8 cellular contexts compared by ENCODE assay signal in genomic region chr12:6323340-6323994, GRCh38. TPM values are rescaled to one million over a fixed set of nuclear protein-coding genes. Genes with fewer than 3 reads are reported as not detected.
A peak's percentile ranks its signal among the peaks of the same experiment; 100 is the strongest.
DNase-seq lines count a peak whose midpoint lies in the region; ATAC-seq and TF ChIP-seq lines count a peak whose summit lies in the region.

No MANE protein-coding gene starts in this region.

- peak overlapping the region; percentile 60 for H3K27ac Mint-ChIP-seq in activated T-helper 2 cell treated with anti-CD3 and anti-CD28 coated beads, Interferon-gamma antibody, Interleukin-2, Interleukin-4, amounts not matched to agents 10 μg/mL and 5 μg/mL and 100 μg/mL, durations not matched to agents 14 hours and 24 hours and 36 hours
- H3K27ac Mint-ChIP-seq in naive thymus-derived CD8-positive, alpha-beta T cell = peak overlapping the region; percentile 89 to 96 (median 92)

- no peaks in the 10 kb centered on the region for H3K9me3 Mint-ChIP-seq in activated T-helper 2 cell treated with anti-CD3 and anti-CD28 coated beads, Interferon-gamma antibody, Interleukin-2, Interleukin-4, amounts not matched to agents 10 μg/mL and 5 μg/mL and 100 μg/mL, durations not matched to agents 14 hours and 24 hours and 36 hours
- H3K9me3 Mint-ChIP-seq in naive thymus-derived CD8-positive, alpha-beta T cell = no peaks in the 10 kb centered on the region

- intact Hi-C loops in activated T-helper 2 cell treated with anti-CD3 and anti-CD28 coated beads, Interferon-gamma antibody, Interleukin-2, Interleukin-4, amounts not matched to agents 10 μg/mL and 5 μg/mL and 100 μg/mL, durations not matched to agents 14 hours and 24 hours and 36 hours (cut with micrococcal nuclease) = loop anchor here (2.0 to 5.0 kb wide), 2 partner anchors 13 to 39 kb away; no protein-coding TSS in a partner anchor

- peak; percentile 38 for DNase-seq in activated naive CD4-positive, alpha-beta T cell treated with Interleukin-2 at 50 U/mL for 16 hours
- DNase-seq in activated naive CD4-positive, alpha-beta T cell (lab: John Stamatoyannopoulos, UW) = no peak
- DNase-seq in NCI-H526 (lab: John Stamatoyannopoulos, UW) (peak; percentile 70 to 77), fibroblast of pulmonary artery (ENCODE audit: low read depth) (peak; percentile 98)
- no peak for DNase-seq in activated T-helper 2 cell treated with anti-CD3 and anti-CD28 coated beads, Interferon-gamma antibody, Interleukin-2, Interleukin-4, amounts not matched to agents 10 μg/mL and 5 μg/mL and 100 μg/mL, durations not matched to agents 14 hours and 24 hours and 36 hours (ENCODE audit: low spot score)
- DNase-seq in naive thymus-derived CD8-positive, alpha-beta T cell = peak in 7 of 10 donors; percentile 26 to 61 (median 41)

- ATAC-seq in HG02884 (IDR thresholded peaks at IDR 0.05; ENCODE audit: unreplicated experiment) (peak; percentile 63), GM19035 (IDR thresholded peaks at IDR 0.05; ENCODE audit: unreplicated experiment) (no peak)
- ATAC-seq in naive thymus-derived CD8-positive, alpha-beta T cell = peak; percentile 82

- POLR2A ChIA-PET in naive thymus-derived CD8-positive, alpha-beta T cell (lab: Charles Lee) = interaction anchor here (0.6 to 2.7 kb wide), 12 partner anchors 12 to 214 kb away, joined by 3 to 31 read pairs (median 4); no protein-coding TSS in a partner anchor

- peak; percentile 69 for TF ChIP-seq CTCF in fibroblast of pulmonary artery (IDR thresholded peaks at IDR 0.05; ENCODE audit: low read length, missing control alignments)

- peaks cover 19% of the 10 kb centered on the region for H3K4me1 Mint-ChIP-seq in activated T-helper 2 cell treated with anti-CD3 and anti-CD28 coated beads, Interferon-gamma antibody, Interleukin-2, Interleukin-4, amounts not matched to agents 10 μg/mL and 5 μg/mL and 100 μg/mL, durations not matched to agents 14 hours and 24 hours and 36 hours (ENCODE audit: low read depth)
- H3K4me1 Mint-ChIP-seq in naive thymus-derived CD8-positive, alpha-beta T cell = peaks cover 45 to 79% (median 69%) of the 10 kb centered on the region in 4 donors

- H3K27me3 Mint-ChIP-seq in activated T-helper 2 cell treated with anti-CD3 and anti-CD28 coated beads, Interferon-gamma antibody, Interleukin-2, Interleukin-4, amounts not matched to agents 10 μg/mL and 5 μg/mL and 100 μg/mL, durations not matched to agents 14 hours and 24 hours and 36 hours (ENCODE audit: low read depth) = peaks cover 8% of the 10 kb centered on the region
- peaks cover 0 to 10% (median 0%) of the 10 kb centered on the region in 5 donors for H3K27me3 Mint-ChIP-seq in naive thymus-derived CD8-positive, alpha-beta T cell

- peaks cover 4% of the 10 kb centered on the region for H3K36me3 Mint-ChIP-seq in activated T-helper 2 cell treated with anti-CD3 and anti-CD28 coated beads, Interferon-gamma antibody, Interleukin-2, Interleukin-4, amounts not matched to agents 10 μg/mL and 5 μg/mL and 100 μg/mL, durations not matched to agents 14 hours and 24 hours and 36 hours (ENCODE audit: low read depth)
- peaks cover 0 to 16% (median 0%) of the 10 kb centered on the region in 3 donors for H3K36me3 Mint-ChIP-seq in naive thymus-derived CD8-positive, alpha-beta T cell

- peak overlapping the region; percentile 45 for H3K4me3 Mint-ChIP-seq in activated T-helper 2 cell treated with anti-CD3 and anti-CD28 coated beads, Interferon-gamma antibody, Interleukin-2, Interleukin-4, amounts not matched to agents 10 μg/mL and 5 μg/mL and 100 μg/mL, durations not matched to agents 14 hours and 24 hours and 36 hours (ENCODE audit: low read depth)
- peak overlapping the region; percentile 75 to 96 (median 84) for H3K4me3 Mint-ChIP-seq in naive thymus-derived CD8-positive, alpha-beta T cell

- H3K4me3 ChIP-seq in fibroblast of pulmonary artery (replicated peaks; ENCODE audit: low read depth, low read length) = no peak overlapping the region

RNA-seq across cellular contexts. Expression of gene PLEKHG6, which starts 13.0 kb away (rescaled TPM):
- total RNA-seq in activated T-helper 2 cell treated with anti-CD3 and anti-CD28 coated beads, Interferon-gamma antibody, Interleukin-2, Interleukin-4, amounts not matched to agents 10 μg/mL and 5 μg/mL and 100 μg/mL, durations not matched to agents 14 hours and 24 hours and 36 hours = not detected in 2 replicates
- total RNA-seq in naive thymus-derived CD8-positive, alpha-beta T cell = not detected
- under 1 TPM; 0.14 to 0.17 (median 0.15) TPM for polyA plus RNA-seq in naive thymus-derived CD8-positive, alpha-beta T cell

RNA-seq across cellular contexts. Expression of gene TNFRSF1A, which starts 18.4 kb away (rescaled TPM):
- 37.6 TPM in 2 replicates for total RNA-seq in activated T-helper 2 cell treated with anti-CD3 and anti-CD28 coated beads, Interferon-gamma antibody, Interleukin-2, Interleukin-4, amounts not matched to agents 10 μg/mL and 5 μg/mL and 100 μg/mL, durations not matched to agents 14 hours and 24 hours and 36 hours
- 10 to 100 TPM; 91.7 to 97.6 TPM for total RNA-seq in naive thymus-derived CD8-positive, alpha-beta T cell
- polyA plus RNA-seq in naive thymus-derived CD8-positive, alpha-beta T cell = 10 to 100 TPM; 19.5 to 43.7 (median 31.1) TPM

RNA-seq across cellular contexts. Expression of gene SCNN1A, which starts 51.9 kb away (rescaled TPM):
- not detected in 2 replicates for total RNA-seq in activated T-helper 2 cell treated with anti-CD3 and anti-CD28 coated beads, Interferon-gamma antibody, Interleukin-2, Interleukin-4, amounts not matched to agents 10 μg/mL and 5 μg/mL and 100 μg/mL, durations not matched to agents 14 hours and 24 hours and 36 hours
- 1 to 10 TPM; 4.0 to 4.7 TPM for total RNA-seq in naive thymus-derived CD8-positive, alpha-beta T cell
- polyA plus RNA-seq in naive thymus-derived CD8-positive, alpha-beta T cell = under 1 TPM; 0.06 to 0.65 (median 0.23) TPM

Comparison
In these comparisons a context has a peak if more than half of its experiments do, and no peak if none do; other contexts are left out.
1. DNase-seq: peak in activated naive CD4-positive, alpha-beta T cell treated with Interleukin-2 at 50 U/mL for 16 hours (single experiment), NCI-H526 (2 of 2), fibroblast of pulmonary artery (single experiment) and naive thymus-derived CD8-positive, alpha-beta T cell (7 of 10); none in activated naive CD4-positive, alpha-beta T cell (0 of 4) and activated T-helper 2 cell treated with anti-CD3 and anti-CD28 coated beads, Interferon-gamma antibody, Interleukin-2, Interleukin-4, amounts not matched to agents 10 μg/mL and 5 μg/mL and 100 μg/mL, durations not matched to agents 14 hours and 24 hours and 36 hours (single experiment).